In the genomic region with DNA sequence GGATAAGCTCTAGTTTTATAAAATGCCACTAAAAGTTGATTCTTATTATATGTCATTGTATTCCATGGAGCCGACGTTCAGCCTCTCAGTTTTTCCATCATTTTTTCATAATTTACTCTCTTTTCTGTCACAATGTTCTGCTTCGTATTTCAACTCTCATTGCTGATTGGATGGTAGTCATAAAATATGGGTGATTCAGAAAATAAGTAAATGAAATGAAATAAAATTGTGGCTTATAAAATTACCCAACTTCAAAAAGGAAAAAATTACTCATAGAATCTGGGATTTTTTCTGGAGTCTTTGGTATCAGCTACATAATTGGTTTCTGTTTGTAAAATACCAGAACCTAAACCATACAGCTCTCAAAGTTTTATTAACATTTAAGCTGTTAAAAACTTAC, we compare ENCODE assay signal across 18 cellular contexts.
DNase-seq lines count a peak whose midpoint lies in the region; ATAC-seq and TF ChIP-seq lines count a peak whose summit lies in the region.
"Had no signal": no experiment of that assay in that cellular context is flagged by ENCODE, and none has a peak within 500 bp of the region (broad histone marks: within the 10 kb centered on the region; RNA-seq: fewer than 3 reads in every experiment).

No MANE protein-coding gene starts in this region.

- H3K27me3 Mint-ChIP-seq in activated T-helper 17 cell treated with anti-CD3 and anti-CD28 coated beads, Interleukin-2, amount 50 U/mL, for 72 hours: no peaks in the 10 kb centered on the region

- DNase-seq in AG08395 (ENCODE audit: low spot score) (peak; percentile 4), AG09309 (ENCODE audit: low read depth) (peak; percentile 43), fibroblast of gingiva (ENCODE audit: low read depth) (peak; percentile 59), occipital lobe (lab: John Stamatoyannopoulos, UW) (no peak)
- DNase-seq in activated CD8-positive, alpha-beta memory T cell treated with anti-CD3 and anti-CD28 coated beads for 24 hours: no peak
- DNase-seq: DMS 273 treated with DMSO at 0.1 percent for 48 hours, GF-D8, KG1, MG63, NCI-H1092, NCI-H146, NCI-H2081 treated with DMSO at 0.1 percent for 48 hours, NCI-H510A treated with DMSO at 0.1 percent for 48 hours, Peyer's patch had no signal

- no peak for ATAC-seq in activated T-helper 17 cell treated with anti-CD3 and anti-CD28 coated beads, Interleukin-2, amount 50 U/mL, for 72 hours (replicated peaks)
- no peak for ATAC-seq in GM18868 (IDR thresholded peaks at IDR 0.05; ENCODE audit: unreplicated experiment)
- ATAC-seq: Right ventricle myocardium inferior had no signal

- H3K4me1 Mint-ChIP-seq in activated T-helper 17 cell treated with anti-CD3 and anti-CD28 coated beads, Interleukin-2, amount 50 U/mL, for 72 hours: peaks cover 8% of the 10 kb centered on the region

- H3K36me3 Mint-ChIP-seq in activated T-helper 17 cell treated with anti-CD3 and anti-CD28 coated beads, Interleukin-2, amount 50 U/mL, for 72 hours (ENCODE audit: low read depth): no peaks in the 10 kb centered on the region

- no peaks in the 10 kb centered on the region for H3K9me3 Mint-ChIP-seq in activated T-helper 17 cell treated with anti-CD3 and anti-CD28 coated beads, Interleukin-2, amount 50 U/mL, for 72 hours

- no peak overlapping the region for H3K27ac Mint-ChIP-seq in activated T-helper 17 cell treated with anti-CD3 and anti-CD28 coated beads, Interleukin-2, amount 50 U/mL, for 72 hours

- H3K4me3 Mint-ChIP-seq in activated T-helper 17 cell treated with anti-CD3 and anti-CD28 coated beads, Interleukin-2, amount 50 U/mL, for 72 hours: peak overlapping the region; percentile 19

- TF ChIP-seq CTCF in AG09309 (IDR thresholded peaks at IDR 0.05; ENCODE audit: control insufficient read depth, insufficient read depth, low read depth, low read length, missing control alignments): no peak

- no peak overlapping the region for H3K4me3 ChIP-seq in AG09309 (ENCODE audit: control insufficient read depth, low read depth, low read length)
- H3K4me3 ChIP-seq: BLaER1 treated with 17β-estradiol and CSF1 and Interleukin-3, amounts not matched to agents 10 nM and 100 nM; MG63; Peyer's patch had no signal

Comparison
In these comparisons a context has a peak if more than half of its experiments do, and no peak if none do; other contexts are left out.
1. DNase-seq: peak in AG08395 (single experiment), AG09309 (single experiment) and fibroblast of gingiva (single experiment); none in activated CD8-positive, alpha-beta memory T cell treated with anti-CD3 and anti-CD28 coated beads for 24 hours (single experiment) and occipital lobe (single experiment).